In the genomic region with DNA sequence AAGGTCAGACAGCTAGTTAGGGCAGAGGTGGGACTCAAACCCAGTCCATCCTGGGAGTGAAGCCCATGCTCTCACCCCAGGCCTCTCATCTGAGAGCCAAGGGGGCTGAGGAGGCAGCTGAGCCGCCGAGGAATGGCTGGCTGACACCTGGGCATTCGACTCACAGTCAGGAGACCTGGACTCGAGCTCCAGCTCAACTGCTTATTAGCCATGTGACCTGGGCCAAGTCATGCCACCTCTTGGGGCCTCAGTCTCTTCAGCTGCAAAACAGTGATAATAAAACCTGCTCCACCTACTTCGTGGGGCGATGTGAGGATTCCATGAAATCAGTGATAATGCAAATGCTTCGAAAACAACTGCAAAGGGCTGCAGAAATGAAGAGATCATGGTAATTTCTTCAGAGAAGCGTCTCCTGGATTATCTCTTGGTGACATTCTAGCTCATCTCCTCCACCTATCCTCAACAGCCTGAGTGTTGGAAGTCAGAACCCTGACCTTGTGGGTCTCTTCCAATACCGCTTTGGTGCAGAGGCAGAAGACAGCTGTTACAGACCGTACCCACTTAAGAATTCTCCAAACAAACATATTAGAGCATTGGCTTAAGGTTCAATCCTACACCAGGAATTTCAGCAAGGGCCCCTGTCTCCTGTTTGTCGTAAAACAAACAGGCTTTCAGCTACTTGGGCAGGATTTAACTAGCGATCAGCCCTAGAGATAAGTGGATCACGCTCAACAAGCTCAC, we compare ENCODE assay signal across 1 cellular context.
A peak's percentile ranks its signal among the peaks of the same experiment; 100 is the strongest.
TF ChIP-seq lines count a peak whose summit lies in the region.

No MANE protein-coding gene starts in this region.

TF ChIP-seq in HepG2, 621 proteins besides CTCF, POLR2A, EP300 and RAD21 (continued from another document):
- TF ChIP-seq SCMH1 (CRISPR knock-in tag; IDR thresholded peaks at IDR 0.05; ENCODE audit: borderline replicate concordance) (no peak), ZBTB4 (CRISPR knock-in tag; IDR thresholded peaks at IDR 0.05; ENCODE audit: borderline replicate concordance) (no peak; the same call in 1 of the 2 replicates), NR2F2 (IDR thresholded peaks at IDR 0.05; ENCODE audit: borderline replicate concordance, low read depth) (no peak), ZNF782 (CRISPR knock-in tag; IDR thresholded peaks at IDR 0.05; ENCODE audit: borderline replicate concordance) (no peak), MLLT10 (CRISPR knock-in tag; IDR thresholded peaks at IDR 0.05) (no peak), ZNF232 (CRISPR knock-in tag; IDR thresholded peaks at IDR 0.05; ENCODE audit: borderline replicate concordance) (no peak), KDM6A (CRISPR knock-in tag; IDR thresholded peaks at IDR 0.05; ENCODE audit: low read depth) (peak; percentile 57; the same call in 1 of the 2 replicates), HDAC6 (IDR thresholded peaks at IDR 0.05; ENCODE audit: low read depth, low read length) (no peak), SATB2 (CRISPR knock-in tag; IDR thresholded peaks at IDR 0.05) (no peak), HMG20B (CRISPR knock-in tag; conservative IDR thresholded peaks at IDR 0.05) (no peak), ZNF703 (CRISPR knock-in tag; IDR thresholded peaks at IDR 0.05; ENCODE audit: borderline replicate concordance) (no peak)
- TF ChIP-seq, protein P1, sequence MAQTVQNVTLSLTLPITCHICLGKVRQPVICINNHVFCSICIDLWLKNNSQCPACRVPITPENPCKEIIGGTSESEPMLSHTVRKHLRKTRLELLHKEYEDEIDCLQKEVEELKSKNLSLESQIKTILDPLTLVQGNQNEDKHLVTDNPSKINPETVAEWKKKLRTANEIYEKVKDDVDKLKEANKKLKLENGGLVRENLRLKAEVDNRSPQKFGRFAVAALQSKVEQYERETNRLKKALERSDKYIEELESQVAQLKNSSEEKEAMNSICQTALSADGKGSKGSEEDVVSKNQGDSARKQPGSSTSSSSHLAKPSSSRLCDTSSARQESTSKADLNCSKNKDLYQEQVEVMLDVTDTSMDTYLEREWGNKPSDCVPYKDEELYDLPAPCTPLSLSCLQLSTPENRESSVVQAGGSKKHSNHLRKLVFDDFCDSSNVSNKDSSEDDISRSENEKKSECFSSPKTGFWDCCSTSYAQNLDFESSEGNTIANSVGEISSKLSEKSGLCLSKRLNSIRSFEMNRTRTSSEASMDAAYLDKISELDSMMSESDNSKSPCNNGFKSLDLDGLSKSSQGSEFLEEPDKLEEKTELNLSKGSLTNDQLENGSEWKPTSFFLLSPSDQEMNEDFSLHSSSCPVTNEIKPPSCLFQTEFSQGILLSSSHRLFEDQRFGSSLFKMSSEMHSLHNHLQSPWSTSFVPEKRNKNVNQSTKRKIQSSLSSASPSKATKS (CRISPR knock-in tag; IDR thresholded peaks at IDR 0.05), result no peak
- TF ChIP-seq, protein P2, sequence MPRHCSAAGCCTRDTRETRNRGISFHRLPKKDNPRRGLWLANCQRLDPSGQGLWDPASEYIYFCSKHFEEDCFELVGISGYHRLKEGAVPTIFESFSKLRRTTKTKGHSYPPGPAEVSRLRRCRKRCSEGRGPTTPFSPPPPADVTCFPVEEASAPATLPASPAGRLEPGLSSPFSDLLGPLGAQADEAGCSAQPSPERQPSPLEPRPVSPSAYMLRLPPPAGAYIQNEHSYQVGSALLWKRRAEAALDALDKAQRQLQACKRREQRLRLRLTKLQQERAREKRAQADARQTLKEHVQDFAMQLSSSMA (CRISPR knock-in tag; IDR thresholded peaks at IDR 0.05), result no peak
- TF ChIP-seq, protein P3, sequence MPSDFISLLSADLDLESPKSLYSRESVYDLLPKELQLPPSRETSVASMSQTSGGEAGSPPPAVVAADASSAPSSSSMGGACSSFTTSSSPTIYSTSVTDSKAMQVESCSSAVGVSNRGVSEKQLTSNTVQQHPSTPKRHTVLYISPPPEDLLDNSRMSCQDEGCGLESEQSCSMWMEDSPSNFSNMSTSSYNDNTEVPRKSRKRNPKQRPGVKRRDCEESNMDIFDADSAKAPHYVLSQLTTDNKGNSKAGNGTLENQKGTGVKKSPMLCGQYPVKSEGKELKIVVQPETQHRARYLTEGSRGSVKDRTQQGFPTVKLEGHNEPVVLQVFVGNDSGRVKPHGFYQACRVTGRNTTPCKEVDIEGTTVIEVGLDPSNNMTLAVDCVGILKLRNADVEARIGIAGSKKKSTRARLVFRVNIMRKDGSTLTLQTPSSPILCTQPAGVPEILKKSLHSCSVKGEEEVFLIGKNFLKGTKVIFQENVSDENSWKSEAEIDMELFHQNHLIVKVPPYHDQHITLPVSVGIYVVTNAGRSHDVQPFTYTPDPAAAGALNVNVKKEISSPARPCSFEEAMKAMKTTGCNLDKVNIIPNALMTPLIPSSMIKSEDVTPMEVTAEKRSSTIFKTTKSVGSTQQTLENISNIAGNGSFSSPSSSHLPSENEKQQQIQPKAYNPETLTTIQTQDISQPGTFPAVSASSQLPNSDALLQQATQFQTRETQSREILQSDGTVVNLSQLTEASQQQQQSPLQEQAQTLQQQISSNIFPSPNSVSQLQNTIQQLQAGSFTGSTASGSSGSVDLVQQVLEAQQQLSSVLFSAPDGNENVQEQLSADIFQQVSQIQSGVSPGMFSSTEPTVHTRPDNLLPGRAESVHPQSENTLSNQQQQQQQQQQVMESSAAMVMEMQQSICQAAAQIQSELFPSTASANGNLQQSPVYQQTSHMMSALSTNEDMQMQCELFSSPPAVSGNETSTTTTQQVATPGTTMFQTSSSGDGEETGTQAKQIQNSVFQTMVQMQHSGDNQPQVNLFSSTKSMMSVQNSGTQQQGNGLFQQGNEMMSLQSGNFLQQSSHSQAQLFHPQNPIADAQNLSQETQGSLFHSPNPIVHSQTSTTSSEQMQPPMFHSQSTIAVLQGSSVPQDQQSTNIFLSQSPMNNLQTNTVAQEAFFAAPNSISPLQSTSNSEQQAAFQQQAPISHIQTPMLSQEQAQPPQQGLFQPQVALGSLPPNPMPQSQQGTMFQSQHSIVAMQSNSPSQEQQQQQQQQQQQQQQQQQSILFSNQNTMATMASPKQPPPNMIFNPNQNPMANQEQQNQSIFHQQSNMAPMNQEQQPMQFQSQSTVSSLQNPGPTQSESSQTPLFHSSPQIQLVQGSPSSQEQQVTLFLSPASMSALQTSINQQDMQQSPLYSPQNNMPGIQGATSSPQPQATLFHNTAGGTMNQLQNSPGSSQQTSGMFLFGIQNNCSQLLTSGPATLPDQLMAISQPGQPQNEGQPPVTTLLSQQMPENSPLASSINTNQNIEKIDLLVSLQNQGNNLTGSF (CRISPR knock-in tag; IDR thresholded peaks at IDR 0.05), result no peak
